8 cellular contexts compared by ENCODE assay signal in genomic region chr2:43024515-43024962, GRCh38.
A peak's percentile ranks its signal among the peaks of the same experiment; 100 is the strongest.
DNase-seq lines count a peak whose midpoint lies in the region; ATAC-seq, FAIRE-seq and TF ChIP-seq lines count a peak whose summit lies in the region.

No MANE protein-coding gene starts in this region.

- no peak overlapping the region for H3K4me3 ChIP-seq in Panc1 (ENCODE audit: low read depth in 2 of 2, low read length in 2 of 2)
- no peak overlapping the region for H3K4me3 ChIP-seq in hepatocyte
- no peak overlapping the region for H3K4me3 ChIP-seq in small intestine (ENCODE audit: low read depth in 1 of 2, low read length in 2 of 2)

- H3K4me3 Mint-ChIP-seq in effector memory CD8-positive, alpha-beta T cell = no peak overlapping the region

- H3K9me3 Mint-ChIP-seq in effector memory CD8-positive, alpha-beta T cell = peaks cover 3 to 8% of the 10 kb centered on the region in 2 donors

- BruUV-seq in Panc1 (replicated peaks; lab: Mats Ljungman, UMichigan) = no TSS peak

- no peaks in the 10 kb centered on the region for H3K9me2 ChIP-seq in hepatocyte (replicated peaks; ENCODE audit: insufficient read depth)

- no peaks in the 10 kb centered on the region for H3K36me3 ChIP-seq in Panc1 (ENCODE audit: control insufficient read depth, insufficient read depth, low read length)
- H3K36me3 ChIP-seq in hepatocyte (replicated peaks; ENCODE audit: insufficient read depth, low read depth) = no peaks in the 10 kb centered on the region
- no peaks in the 10 kb centered on the region for H3K36me3 ChIP-seq in small intestine (ENCODE audit: control insufficient read depth in 2 of 2, insufficient read depth in 2 of 2, low read length in 2 of 2)

- peaks cover 4 to 11% of the 10 kb centered on the region in 2 donors for H3K27me3 Mint-ChIP-seq in effector memory CD8-positive, alpha-beta T cell

- no peak for FAIRE-seq in small intestine (lab: Jason Lieb, UNC)

- CTCF ChIA-PET in Panc1 (lab: Charles Lee) = interaction anchor here (0.5 to 1.0 kb wide), 7 partner anchors 13 to 202 kb away, joined by 3 to 4 read pairs (median 3); partner anchors contain the start of gene ZFP36L2

- peaks cover 6 to 16% of the 10 kb centered on the region in 2 donors for H3K4me1 Mint-ChIP-seq in effector memory CD8-positive, alpha-beta T cell (ENCODE audit: low read depth in 2 of 2)

- POLR2A ChIA-PET in Panc1 (lab: Charles Lee) = interaction anchor here (0.6 kb wide), 1 partner anchor 149 kb away, joined by 4 read pairs; no protein-coding TSS in a partner anchor

- H3K27ac ChIP-seq in Panc1 (ENCODE audit: low read length) (no peak overlapping the region; the same call in 1 of the 2 replicates), hepatocyte (peak overlapping the region; percentile 40), small intestine (ENCODE audit: low read depth in 1 of 2, low read length in 1 of 2) (no peak overlapping the region)

- peak; percentile 75 for TF ChIP-seq CTCF in GM10266 (IDR thresholded peaks at IDR 0.05; ENCODE audit: control insufficient read depth, insufficient read depth, low read depth, missing control alignments)
- peak; percentile 90 for TF ChIP-seq CTCF in Panc1 (IDR thresholded peaks at IDR 0.05)
- TF ChIP-seq CTCF in hepatocyte (IDR thresholded peaks at IDR 0.05; ENCODE audit: poor library complexity) = peak; percentile 70

- no peak overlapping the region for H3K4me2 ChIP-seq in hepatocyte

- peaks cover 3% of the 10 kb centered on the region; the same call in 1 of the 2 replicates for H3K4me1 ChIP-seq in Panc1 (ENCODE audit: control insufficient read depth, insufficient read depth, low read length)
- peaks cover 14% of the 10 kb centered on the region for H3K4me1 ChIP-seq in hepatocyte (ENCODE audit: insufficient read depth)
- peaks cover 3 to 4% of the 10 kb centered on the region in 2 donors for H3K4me1 ChIP-seq in small intestine (ENCODE audit: control insufficient read depth in 2 of 2, insufficient read depth in 1 of 2, low read depth in 1 of 2, low read length in 1 of 2)

- no peaks in the 10 kb centered on the region for H4K20me1 ChIP-seq in hepatocyte (ENCODE audit: insufficient read depth, poor library complexity, severe bottlenecking)

- H3K27me3 ChIP-seq in Panc1 (ENCODE audit: control insufficient read depth, insufficient read depth, low read length) (no peaks in the 10 kb centered on the region), hepatocyte (no peaks in the 10 kb centered on the region), small intestine (ENCODE audit: control insufficient read depth in 2 of 2, insufficient read depth in 2 of 2, low read length in 2 of 2) (no peaks in the 10 kb centered on the region)

- H3K79me2 ChIP-seq in hepatocyte = no peaks in the 10 kb centered on the region

- H3K27ac Mint-ChIP-seq in effector memory CD8-positive, alpha-beta T cell = peak overlapping the region in 1 of 2 donors; percentile 68

- H3K36me3 Mint-ChIP-seq in effector memory CD8-positive, alpha-beta T cell (ENCODE audit: insufficient read depth) = no peaks in the 10 kb centered on the region

- H3K9me3 ChIP-seq in Panc1 (ENCODE audit: control insufficient read depth, insufficient read depth, low read depth, low read length) (peaks cover 6% of the 10 kb centered on the region; the same call in 1 of the 2 replicates), hepatocyte (ENCODE audit: low read depth) (peaks cover 7% of the 10 kb centered on the region), small intestine (ENCODE audit: control insufficient read depth, low read depth) (no peaks in the 10 kb centered on the region)

- in situ Hi-C loops in ACHN (cut with HindIII; ENCODE audit: low pct_ligation_motif_present, low pct_unique_long_range_greater_than_20kb, low sequenced_read_pairs) (no loop called here), Panc1 (cut with HindIII; ENCODE audit: low pct_unique_long_range_greater_than_20kb, low sequenced_read_pairs) (no loop called here)

- intact Hi-C loops in Panc1 (cut with micrococcal nuclease; ENCODE audit: unreplicated experiment) = loop anchor here (10.0 kb wide), 1 partner anchor 200 kb away; the partner anchor contains the start of gene ZFP36L2

- ATAC-seq in Panc1 = peak; percentile 90
- ATAC-seq in effector memory CD8-positive, alpha-beta T cell (replicated peaks) = no peak

- H2AFZ ChIP-seq in hepatocyte = no peak overlapping the region

- DNase-seq in ACHN (peak; percentile 64), GM10266 (ENCODE audit: extremely low spot score) (peak; percentile 61), Panc1 (ENCODE audit: low read depth, low spot score) (peak; percentile 20), anterior cingulate cortex (lab: John Stamatoyannopoulos, UW) (peak in 52 of 58 donors; percentile 13 to 74 (median 52)), hepatocyte (ENCODE audit: low spot score) (peak; percentile 80), small intestine (peak; percentile 65), NCI-H2107 (lab: John Stamatoyannopoulos, UW) (no peak)
- no peak for DNase-seq in effector memory CD8-positive, alpha-beta T cell

- WGBS in hepatocyte (ENCODE audit: low lambda C conversion rate, missing lambda C conversion rate) = 52% methylated on average over 8 of the region's 8 CpGs
- 10 to 37% (median 36%) methylated on average over 8 of the region's 8 CpGs for WGBS in small intestine, 3 donors

Comparison
In these comparisons a context has a peak if more than half of its experiments do, and no peak if none do; other contexts are left out.
1. DNase-seq: peak in ACHN (single experiment), GM10266 (single experiment), Panc1 (single experiment), anterior cingulate cortex (52 of 58), hepatocyte (single experiment) and small intestine (single experiment); none in NCI-H2107 (single experiment) and effector memory CD8-positive, alpha-beta T cell (0 of 3).
2. Peak in every context shown above with its lines, with median percentiles within 50 percentile points of each other: CTCF ChIP-seq.